ENCODE assay signal across 17 cellular contexts in the genomic region with DNA sequence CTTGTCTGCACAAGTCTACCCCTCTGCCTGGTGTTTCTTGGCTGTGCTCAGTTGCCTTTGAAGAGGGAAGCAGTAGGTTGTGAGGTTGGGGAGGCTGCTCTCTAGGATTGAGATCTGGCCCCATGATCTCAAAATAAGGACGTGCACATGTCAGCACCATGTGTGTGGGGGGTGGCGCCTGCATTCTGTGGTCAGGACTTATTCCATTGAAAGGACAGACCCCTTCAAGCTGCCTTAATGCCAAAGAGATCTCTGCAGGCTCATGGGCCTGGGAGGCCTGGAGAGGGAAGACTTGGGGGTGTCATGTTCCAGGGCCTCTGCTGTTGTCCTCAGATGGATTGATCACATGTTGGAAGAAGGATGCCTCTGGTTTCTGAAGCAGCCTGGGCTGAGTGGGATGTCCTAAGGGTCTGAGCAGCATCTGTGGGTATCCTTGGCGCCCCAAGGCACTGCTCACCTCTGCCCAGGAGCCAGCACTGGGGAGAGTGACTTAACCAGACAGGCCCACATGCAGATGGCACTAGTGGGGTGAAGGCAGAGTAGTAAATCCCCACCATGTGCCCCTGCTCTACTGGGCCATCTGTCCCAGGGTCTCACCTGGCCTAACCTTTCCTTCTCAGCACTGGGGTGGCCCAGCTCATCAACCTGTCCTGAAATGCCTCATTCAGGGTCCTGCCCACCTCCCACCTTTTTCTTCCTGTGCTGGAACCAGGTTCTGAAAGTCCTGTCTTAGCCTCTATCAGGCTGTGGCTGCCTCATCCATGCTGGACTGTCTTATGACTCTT.
DNase-seq lines count a peak whose midpoint lies in the region; TF ChIP-seq lines count a peak whose summit lies in the region.
"Had no signal": no experiment of that assay in that cellular context is flagged by ENCODE, and none has a peak within 500 bp of the region (broad histone marks: within the 10 kb centered on the region; RNA-seq: fewer than 3 reads in every experiment).

No MANE protein-coding gene starts in this region.

- no peaks in the 10 kb centered on the region for H3K27me3 ChIP-seq in osteoblast (ENCODE audit: insufficient read depth, low read length)

- H3K4me2 ChIP-seq in osteoblast (ENCODE audit: insufficient read depth, low read length) = no peak overlapping the region
- H3K4me2 ChIP-seq: PC-9 had no signal

- H4K20me1 ChIP-seq in osteoblast (ENCODE audit: insufficient read depth, low read length) = no peaks in the 10 kb centered on the region

- H2AFZ ChIP-seq in osteoblast (ENCODE audit: low read length) = no peak overlapping the region
- H2AFZ ChIP-seq: PC-9 had no signal

- H3K36me3 ChIP-seq in osteoblast (ENCODE audit: insufficient read depth, low read length) = no peaks in the 10 kb centered on the region
- H3K36me3 ChIP-seq: HAP-1 had no signal

- H3K9me3 ChIP-seq in osteoblast (ENCODE audit: low read depth, low read length) = no peaks in the 10 kb centered on the region
- H3K9me3 ChIP-seq: HAP-1 had no signal

- peak; percentile 46 for DNase-seq in activated effector memory CD4-positive, alpha-beta T cell treated with anti-CD3 and anti-CD28 coated beads, Interleukin-2, amount 50 U/mL, for 16 hours
- no peak for DNase-seq in activated effector memory CD4-positive, alpha-beta T cell treated with Interleukin-2 at 50 U/mL for 16 hours
- DNase-seq in coronary artery (ENCODE audit: low spot score) = peak; percentile 66
- peak; percentile 52 for DNase-seq in osteoblast (ENCODE audit: insufficient read length, low spot score, missing footprints)
- peak; percentile 29 for DNase-seq in ureter (ENCODE audit: low spot score)
- no peak for DNase-seq in cerebellum (ENCODE audit: low spot score)
- DNase-seq in NCI-H82 (lab: John Stamatoyannopoulos, UW) = no peak
- no peak for DNase-seq in KG1 (lab: John Stamatoyannopoulos, UW)
- DNase-seq: CD8-positive, alpha-beta memory T cell; DMS79; IMR-90; Kasumi-1; NCI-H1105; NCI-H187 treated with DMSO at 0.1 percent for 48 hours; NCI-H446; PC-9 had no signal

- H3K27ac ChIP-seq in coronary artery (no peak overlapping the region), osteoblast (ENCODE audit: low read depth, low read length) (no peak overlapping the region)
- H3K27ac ChIP-seq: PC-9 had no signal

- TF ChIP-seq CTCF in coronary artery (IDR thresholded peaks at IDR 0.05) = no peak
- no peak for TF ChIP-seq CTCF in osteoblast (IDR thresholded peaks at IDR 0.05; ENCODE audit: extremely low read depth, low read depth, low read length)

- H3K79me2 ChIP-seq in osteoblast (ENCODE audit: insufficient read depth, low read length) = no peaks in the 10 kb centered on the region

- H3K4me1 ChIP-seq in osteoblast (ENCODE audit: insufficient read depth, low read length) = no peaks in the 10 kb centered on the region
- H3K4me1 ChIP-seq: HAP-1 had no signal

- no peak overlapping the region for H3K4me3 ChIP-seq in coronary artery
- no peak overlapping the region for H3K4me3 ChIP-seq in osteoblast (ENCODE audit: insufficient read depth, low read length)
- H3K4me3 ChIP-seq: HAP-1, PC-9 had no signal

Comparison
In these comparisons a context has a peak if more than half of its experiments do, and no peak if none do; other contexts are left out.
1. DNase-seq: peak in activated effector memory CD4-positive, alpha-beta T cell treated with anti-CD3 and anti-CD28 coated beads, Interleukin-2, amount 50 U/mL, for 16 hours (single experiment), coronary artery (single experiment), osteoblast (single experiment) and ureter (single experiment); none in activated effector memory CD4-positive, alpha-beta T cell treated with Interleukin-2 at 50 U/mL for 16 hours (single experiment), cerebellum (single experiment), NCI-H82 (single experiment) and KG1 (single experiment).